Comparison of ENCODE assay signal across 23 cellular contexts in genomic region chr11:109120341-109120740, GRCh38.
"Had no signal": no experiment of that assay in that cellular context is flagged by ENCODE, and none has a peak within 500 bp of the region (broad histone marks: within the 10 kb centered on the region; RNA-seq: fewer than 3 reads in every experiment).

No MANE protein-coding gene starts in this region.

- H3K27me3 Mint-ChIP-seq: naive B cell had no signal

- H3K4me3 Mint-ChIP-seq: memory B cell, naive B cell, nephron had no signal

- H3K4me1 Mint-ChIP-seq: memory B cell, naive B cell had no signal

- DNase-seq: cortex of kidney; dorsolateral prefrontal cortex; effector CD8-positive, alpha-beta T cell; gastrocnemius medialis; kidney; left cardiac atrium; left ventricle myocardium inferior; lower lobe of right lung; midbrain; naive B cell; posterior cingulate gyrus; sigmoid colon; stimulated activated CD4-positive, alpha-beta T cell treated with anti-CD3 and anti-CD28 coated beads, Interleukin-2, amount 100 ng/mL, for 24 hours; stimulated activated naive CD8-positive, alpha-beta T cell treated with anti-CD3 and anti-CD28 coated beads, Interleukin-15, Interleukin-2, amounts not matched to agents 100 U/mL and 50 U/mL, for 24 hours; thyroid gland; upper lobe of left lung; uterus had no signal

- H3K9me3 ChIP-seq: gastrocnemius medialis, left ventricle myocardium inferior, lower lobe of right lung, right atrium auricular region, sigmoid colon, suprapubic skin, thyroid gland, upper lobe of left lung, uterus had no signal

- H3K9me3 Mint-ChIP-seq: memory B cell, nephron had no signal

- H3K27me3 ChIP-seq: gastrocnemius medialis, right atrium auricular region, sigmoid colon, suprapubic skin, thyroid gland, upper lobe of left lung, uterus had no signal

- H3K27ac ChIP-seq: dorsolateral prefrontal cortex, gastrocnemius medialis, left ventricle myocardium inferior, lower lobe of right lung, right atrium auricular region, sigmoid colon, skin epidermis, suprapubic skin, thyroid gland, upper lobe of left lung, uterus had no signal

- ATAC-seq: esophagus mucosa; gastrocnemius medialis; left cardiac atrium; lower lobe of right lung; stimulated activated naive CD8-positive, alpha-beta T cell treated with anti-CD3 and anti-CD28 coated beads, Interleukin-15, Interleukin-2, amounts not matched to agents 100 U/mL and 50 U/mL, for 24 hours had no signal

- H3K27ac Mint-ChIP-seq: memory B cell, naive B cell, nephron had no signal

- H3K36me3 Mint-ChIP-seq: memory B cell, naive B cell had no signal

- H3K4me3 ChIP-seq: dorsolateral prefrontal cortex, gastrocnemius medialis, left ventricle myocardium inferior, lower lobe of right lung, right atrium auricular region, sigmoid colon, skin epidermis, suprapubic skin, thyroid gland, upper lobe of left lung, uterus had no signal

- H3K36me3 ChIP-seq: gastrocnemius medialis, left ventricle myocardium inferior, lower lobe of right lung, right atrium auricular region, sigmoid colon, suprapubic skin, thyroid gland, upper lobe of left lung, uterus had no signal

- H3K4me1 ChIP-seq: lower lobe of right lung, right atrium auricular region, thyroid gland, upper lobe of left lung, uterus had no signal
